ENCODE assay signal across 8 cellular contexts in genomic region chr9:128026255-128027165, GRCh38. TPM values are rescaled to one million over a fixed set of nuclear protein-coding genes. Genes with fewer than 3 reads are reported as not detected.
DNase-seq lines count a peak whose midpoint lies in the region; ATAC-seq and TF ChIP-seq lines count a peak whose summit lies in the region.

No MANE protein-coding gene starts in this region.

- intact Hi-C loops in activated naive CD4-positive, alpha-beta T cell treated with anti-CD3 and anti-CD28 coated beads for 36 hours (cut with micrococcal nuclease): loop anchor here (1.0 to 2.0 kb wide), 7 partner anchors 19 to 256 kb away; partner anchors contain the start of gene NAIF1
- intact Hi-C loops in uterus (cut with DNase I; ENCODE audit: low total_unique reads): no loop called here

- DNase-seq in SK-N-MC (ENCODE audit: low read depth, low spot score): no peak
- peak; percentile 94 for DNase-seq in activated naive CD4-positive, alpha-beta T cell treated with anti-CD3 and anti-CD28 coated beads for 36 hours
- DNase-seq in uterus: no peak
- DNase-seq in NCI-H2107 treated with DMSO at 0.1 percent for 48 hours (lab: John Stamatoyannopoulos, UW; ENCODE audit: unreplicated experiment): no peak
- DNase-seq in NCI-H524 (lab: John Stamatoyannopoulos, UW): no peak
- no peak for DNase-seq in amygdala (lab: John Stamatoyannopoulos, UW)

- H3K4me1 ChIP-seq in neutrophil (ENCODE audit: control insufficient read depth in 1 of 2, insufficient read depth in 1 of 2, low read depth in 1 of 2, low read length in 1 of 2): peaks cover 31 to 33% of the 10 kb centered on the region in 2 experiments
- H3K4me1 ChIP-seq in uterus: no peaks in the 10 kb centered on the region

- H3K27ac Mint-ChIP-seq in activated naive CD4-positive, alpha-beta T cell treated with anti-CD3 and anti-CD28 coated beads for 36 hours: peak overlapping the region; percentile 98

- no peak overlapping the region for H3K4me3 ChIP-seq in SK-N-MC
- H3K4me3 ChIP-seq in neutrophil (ENCODE audit: low read depth in 1 of 2, low read length in 1 of 2): peak overlapping the region in 1 of 2 experiments; percentile 37
- H3K4me3 ChIP-seq in uterus: no peak overlapping the region

- H3K9ac ChIP-seq in SK-N-MC (ENCODE audit: insufficient read length): peak overlapping the region; percentile 51

- no peak for TF ChIP-seq POLR2A in uterus (IDR thresholded peaks at IDR 0.05)

- H3K36me3 ChIP-seq in SK-N-MC (ENCODE audit: insufficient read depth, low read length): no peaks in the 10 kb centered on the region
- no peaks in the 10 kb centered on the region for H3K36me3 ChIP-seq in neutrophil
- no peaks in the 10 kb centered on the region for H3K36me3 ChIP-seq in uterus

- CTCF ChIA-PET in activated naive CD4-positive, alpha-beta T cell treated with anti-CD3 and anti-CD28 coated beads for 36 hours (lab: Charles Lee): interaction anchor here (0.7 to 5.1 kb wide), 22 partner anchors 8 to 120 kb away, joined by 3 to 34 read pairs (median 6); partner anchors contain the start of gene EEIG1

- no peak for TF ChIP-seq CTCF in neutrophil (IDR thresholded peaks at IDR 0.05)
- TF ChIP-seq CTCF in uterus (IDR thresholded peaks at IDR 0.05): no peak

- no peaks in the 10 kb centered on the region for H3K9me3 ChIP-seq in SK-N-MC (ENCODE audit: low read depth, low read length)
- no peaks in the 10 kb centered on the region for H3K9me3 ChIP-seq in neutrophil
- H3K9me3 ChIP-seq in uterus: no peaks in the 10 kb centered on the region

- H3K4me1 Mint-ChIP-seq in activated naive CD4-positive, alpha-beta T cell treated with anti-CD3 and anti-CD28 coated beads for 36 hours (ENCODE audit: low read depth): peaks cover 89% of the 10 kb centered on the region

- H3K27me3 ChIP-seq in neutrophil: peaks cover 9% of the 10 kb centered on the region
- no peaks in the 10 kb centered on the region for H3K27me3 ChIP-seq in uterus

- H3K27ac ChIP-seq in SK-N-MC (peak overlapping the region; percentile 78), neutrophil (peak overlapping the region; percentile 86), uterus (no peak overlapping the region)

- peak; percentile 49 for ATAC-seq in GM21423 (IDR thresholded peaks at IDR 0.05; ENCODE audit: unreplicated experiment)

- no peaks in the 10 kb centered on the region for H3K9me3 Mint-ChIP-seq in activated naive CD4-positive, alpha-beta T cell treated with anti-CD3 and anti-CD28 coated beads for 36 hours

- H3K27me3 Mint-ChIP-seq in activated naive CD4-positive, alpha-beta T cell treated with anti-CD3 and anti-CD28 coated beads for 36 hours (ENCODE audit: low read depth): no peaks in the 10 kb centered on the region

- no peaks in the 10 kb centered on the region for H3K36me3 Mint-ChIP-seq in activated naive CD4-positive, alpha-beta T cell treated with anti-CD3 and anti-CD28 coated beads for 36 hours (ENCODE audit: low read depth)

- peak overlapping the region; percentile 80 for H3K4me3 Mint-ChIP-seq in activated naive CD4-positive, alpha-beta T cell treated with anti-CD3 and anti-CD28 coated beads for 36 hours

RNA-seq across cellular contexts. Expression of gene NAIF1, which starts 40.6 kb away (rescaled TPM):
- total RNA-seq in activated naive CD4-positive, alpha-beta T cell treated with anti-CD3 and anti-CD28 coated beads for 36 hours: 10 to 100 TPM; 12.3 to 12.8 TPM
- total RNA-seq in uterus: 10 to 100 TPM in 2 of 4 donors, 1 to 10 TPM in 2; 3.8 to 27.4 (median 10.6) TPM

RNA-seq across cellular contexts. Expression of gene SLC25A25, which starts 41.5 kb away (rescaled TPM):
- 10 to 100 TPM; 12.0 to 12.7 TPM for total RNA-seq in activated naive CD4-positive, alpha-beta T cell treated with anti-CD3 and anti-CD28 coated beads for 36 hours
- total RNA-seq in uterus: 10 to 100 TPM; 14.3 to 49.7 (median 49.0) TPM

RNA-seq across cellular contexts. Expression of gene EEIG1, which starts 45.7 kb away (rescaled TPM):
- 10 to 100 TPM; 61.0 to 70.8 TPM for total RNA-seq in activated naive CD4-positive, alpha-beta T cell treated with anti-CD3 and anti-CD28 coated beads for 36 hours
- 100 to 1,000 TPM in 1 of 4 donors, 10 to 100 TPM in 2, 1 to 10 TPM in 1; 5.0 to 140 (median 19.3) TPM for total RNA-seq in uterus

Comparison
In these comparisons a context has a peak if more than half of its experiments do, and no peak if none do; other contexts are left out.
1. H3K27ac ChIP-seq: peak in SK-N-MC (single experiment) and neutrophil (single experiment); none in uterus (0 of 2).